ENCODE assay signal across 20 cellular contexts in genomic region chr6:90467546-90467945, GRCh38.
"Had no signal": no experiment of that assay in that cellular context is flagged by ENCODE, and none has a peak within 500 bp of the region (broad histone marks: within the 10 kb centered on the region; RNA-seq: fewer than 3 reads in every experiment).

No MANE protein-coding gene starts in this region.

- H3K9me3 Mint-ChIP-seq: activated naive CD8-positive, alpha-beta T cell treated with anti-CD3 and anti-CD28 coated beads, Interleukin-2, amount 10 ng/mL, durations not matched to agents 7 days and 5 days; central memory CD8-positive, alpha-beta T cell; mesothelial cell of epicardium; natural killer cell treated with Interleukin-12 subunit alpha and Interleukin-12 subunit beta and Interleukin-15 and Interleukin-18, amount 100 ng/mL, for 72 hours; stimulated activated effector memory CD8-positive, alpha-beta T cell treated with anti-CD3 and anti-CD28 coated beads, Interleukin-12 subunit alpha, Interleukin-12 subunit beta, amount 100 ng/mL, for 72 hours had no signal

- H3K9me3 ChIP-seq: colonic mucosa, neutrophil, pancreas, right lobe of liver, SJSA1, thoracic aorta, upper lobe of left lung had no signal

- H3K27ac Mint-ChIP-seq: mesothelial cell of epicardium had no signal

- H3K4me3 ChIP-seq: colonic mucosa, lung, pancreas, right lobe of liver, SJSA1, thoracic aorta, upper lobe of left lung had no signal

- H3K27me3 Mint-ChIP-seq: activated naive CD8-positive, alpha-beta T cell treated with anti-CD3 and anti-CD28 coated beads, Interleukin-2, amount 10 ng/mL, durations not matched to agents 7 days and 5 days; central memory CD8-positive, alpha-beta T cell; T-helper 17 cell had no signal

- DNase-seq: activated CD4-positive, alpha-beta T cell treated with anti-CD3 and anti-CD28 coated beads for 1 hour; activated naive CD8-positive, alpha-beta T cell treated with anti-CD3 and anti-CD28 coated beads, Interleukin-2, amount 10 ng/mL, durations not matched to agents 7 days and 5 days; anterior cingulate cortex; colonic mucosa; foreskin melanocyte; pancreas; right lobe of liver; T-helper 17 cell; upper lobe of left lung; WERI-Rb-1 had no signal

- H3K4me1 Mint-ChIP-seq: mesothelial cell of epicardium had no signal

- H3K4me3 Mint-ChIP-seq: central memory CD8-positive, alpha-beta T cell; mesothelial cell of epicardium; natural killer cell treated with Interleukin-12 subunit alpha and Interleukin-12 subunit beta and Interleukin-15 and Interleukin-18, amount 100 ng/mL, for 72 hours; T-helper 17 cell had no signal

- H3K27me3 ChIP-seq: colonic mucosa, neutrophil, pancreas, right lobe of liver, SJSA1, upper lobe of left lung had no signal

- H3K36me3 ChIP-seq: colonic mucosa, neutrophil, pancreas, right lobe of liver, SJSA1, thoracic aorta, upper lobe of left lung, WERI-Rb-1 had no signal

- H3K27ac ChIP-seq: colonic mucosa, neutrophil, pancreas, right lobe of liver, SJSA1, thoracic aorta, upper lobe of left lung, WERI-Rb-1 had no signal

- ATAC-seq: left lobe of liver, pancreas, right lobe of liver, T-helper 17 cell had no signal

- H3K4me1 ChIP-seq: colonic mucosa, pancreas, right lobe of liver, upper lobe of left lung had no signal

- H3K36me3 Mint-ChIP-seq: brain; mesothelial cell of epicardium; natural killer cell treated with Interleukin-12 subunit alpha and Interleukin-12 subunit beta and Interleukin-15 and Interleukin-18, amount 100 ng/mL, for 72 hours had no signal
